ENCODE assay signal across 24 cellular contexts in the genomic region with DNA sequence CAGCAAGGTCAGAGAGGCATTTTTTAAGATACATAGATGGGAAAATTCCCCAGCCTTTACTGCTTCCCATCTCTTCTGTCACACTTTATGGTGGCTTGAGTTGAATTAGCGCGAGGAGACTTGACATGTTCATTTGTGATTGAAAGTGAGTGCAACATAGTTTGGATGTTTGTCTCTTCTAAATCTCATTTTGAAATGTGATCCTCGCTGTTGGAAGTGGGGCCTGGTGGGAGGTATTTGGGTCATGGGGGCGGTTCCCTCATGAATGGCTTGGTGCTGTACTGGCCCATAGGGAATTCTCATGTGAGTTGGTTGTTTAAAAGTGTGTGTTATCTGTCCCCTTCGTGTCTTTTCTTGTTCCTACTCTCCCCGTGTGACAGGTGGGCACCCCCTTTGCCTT.
"Had no signal": no experiment of that assay in that cellular context is flagged by ENCODE, and none has a peak within 500 bp of the region (broad histone marks: within the 10 kb centered on the region; RNA-seq: fewer than 3 reads in every experiment).

No MANE protein-coding gene starts in this region.

- H3K27ac Mint-ChIP-seq: activated CD4-positive, alpha-beta T cell treated with anti-CD3 and anti-CD28 coated beads, Interleukin-2, amount 10 ng/mL, durations not matched to agents 7 days and 5 days; activated CD8-positive, alpha-beta T cell treated with anti-CD3 and anti-CD28 coated beads for 36 hours; activated naive CD4-positive, alpha-beta T cell treated with anti-CD3 and anti-CD28 coated beads, Interleukin-2, amount 50 U/mL, for 72 hours; immature natural killer cell; natural killer cell; stimulated activated naive B cell treated with anti-CD40 and anti-IgM and Interleukin-4, amounts not matched to agents 10 μg/mL and 1 μg/mL and 100 μg/mL, for 72 hours; T-helper 2 cell treated with Interferon-gamma antibody and Interleukin-4, amounts not matched to agents 5 μg/mL and 100 μg/mL, for 36 hours; type B pancreatic cell had no signal

- H3K27me3 Mint-ChIP-seq: activated CD4-positive, alpha-beta T cell treated with anti-CD3 and anti-CD28 coated beads, Interleukin-2, amount 10 ng/mL, durations not matched to agents 7 days and 5 days; activated CD8-positive, alpha-beta T cell treated with anti-CD3 and anti-CD28 coated beads for 36 hours; brain; stimulated activated naive B cell treated with anti-CD40 and anti-IgM and Interleukin-4, amounts not matched to agents 10 μg/mL and 1 μg/mL and 100 μg/mL, for 72 hours; type B pancreatic cell had no signal

- ATAC-seq: activated CD8-positive, alpha-beta T cell treated with anti-CD3 and anti-CD28 coated beads for 36 hours; activated naive CD4-positive, alpha-beta T cell treated with anti-CD3 and anti-CD28 coated beads, Interleukin-2, amount 50 U/mL, for 72 hours; left lobe of liver; natural killer cell; stimulated activated naive B cell treated with anti-CD40 and anti-IgM and Interleukin-4, amounts not matched to agents 10 μg/mL and 1 μg/mL and 100 μg/mL, for 72 hours had no signal

- H3K4me3 Mint-ChIP-seq: activated CD4-positive, alpha-beta T cell treated with anti-CD3 and anti-CD28 coated beads, Interleukin-2, amount 10 ng/mL, durations not matched to agents 7 days and 5 days; activated CD8-positive, alpha-beta T cell treated with anti-CD3 and anti-CD28 coated beads for 36 hours; brain; immature natural killer cell; natural killer cell; stimulated activated naive B cell treated with anti-CD40 and anti-IgM and Interleukin-4, amounts not matched to agents 10 μg/mL and 1 μg/mL and 100 μg/mL, for 72 hours; T-helper 2 cell treated with Interferon-gamma antibody and Interleukin-4, amounts not matched to agents 5 μg/mL and 100 μg/mL, for 36 hours; type B pancreatic cell had no signal

- H3K4me1 ChIP-seq: foreskin keratinocyte had no signal

- H3K9me3 ChIP-seq: thoracic aorta had no signal

- H3K36me3 Mint-ChIP-seq: natural killer cell had no signal

- H3K36me3 ChIP-seq: thoracic aorta had no signal

- DNase-seq: activated CD4-positive, alpha-beta T cell treated with anti-CD3 and anti-CD28 coated beads, Interleukin-2, amount 10 ng/mL, durations not matched to agents 7 days and 5 days; activated CD4-positive, CD25-positive, alpha-beta regulatory T cell treated with anti-CD3 and anti-CD28 coated beads, Interleukin-2, amount 50 U/mL, for 72 hours; activated CD8-positive, alpha-beta T cell treated with anti-CD3 and anti-CD28 coated beads for 36 hours; activated T-cell treated with anti-CD3 and anti-CD28 coated beads, Interleukin-2, amount 50 U/mL, for 1 hour; aorta; caudate nucleus; dermis blood vessel endothelial cell; effector CD8-positive, alpha-beta T cell; immature natural killer cell; midbrain; natural killer cell; stimulated activated CD4-positive, alpha-beta T cell treated with anti-CD3 and anti-CD28 coated beads, Interleukin-2, amount 100 ng/mL, for 48 hours; stimulated activated CD8-positive, alpha-beta memory T cell treated with anti-CD3 and anti-CD28 coated beads, Interleukin-4, amount 100 ng/mL, for 48 hours; stimulated activated naive B cell treated with anti-CD40 and anti-IgM and Interleukin-4, amounts not matched to agents 10 μg/mL and 1 μg/mL and 100 μg/mL, for 72 hours had no signal

- H3K27ac ChIP-seq: foreskin keratinocyte, hepatocyte, thoracic aorta, VCaP had no signal

- H3K4me1 Mint-ChIP-seq: activated CD4-positive, alpha-beta T cell treated with anti-CD3 and anti-CD28 coated beads, Interleukin-2, amount 10 ng/mL, durations not matched to agents 7 days and 5 days had no signal

- H3K4me3 ChIP-seq: hepatocyte, lung, thoracic aorta had no signal

- H3K27me3 ChIP-seq: foreskin keratinocyte, hepatocyte had no signal

- H3K9me3 Mint-ChIP-seq: activated CD4-positive, alpha-beta T cell treated with anti-CD3 and anti-CD28 coated beads, Interleukin-2, amount 10 ng/mL, durations not matched to agents 7 days and 5 days; activated CD8-positive, alpha-beta T cell treated with anti-CD3 and anti-CD28 coated beads for 36 hours; activated naive CD4-positive, alpha-beta T cell treated with anti-CD3 and anti-CD28 coated beads, Interleukin-2, amount 50 U/mL, for 72 hours; brain; natural killer cell; stimulated activated naive B cell treated with anti-CD40 and anti-IgM and Interleukin-4, amounts not matched to agents 10 μg/mL and 1 μg/mL and 100 μg/mL, for 72 hours; T-helper 2 cell treated with Interferon-gamma antibody and Interleukin-4, amounts not matched to agents 5 μg/mL and 100 μg/mL, for 36 hours; type B pancreatic cell had no signal
